10 cellular contexts compared by ENCODE assay signal in the genomic region with DNA sequence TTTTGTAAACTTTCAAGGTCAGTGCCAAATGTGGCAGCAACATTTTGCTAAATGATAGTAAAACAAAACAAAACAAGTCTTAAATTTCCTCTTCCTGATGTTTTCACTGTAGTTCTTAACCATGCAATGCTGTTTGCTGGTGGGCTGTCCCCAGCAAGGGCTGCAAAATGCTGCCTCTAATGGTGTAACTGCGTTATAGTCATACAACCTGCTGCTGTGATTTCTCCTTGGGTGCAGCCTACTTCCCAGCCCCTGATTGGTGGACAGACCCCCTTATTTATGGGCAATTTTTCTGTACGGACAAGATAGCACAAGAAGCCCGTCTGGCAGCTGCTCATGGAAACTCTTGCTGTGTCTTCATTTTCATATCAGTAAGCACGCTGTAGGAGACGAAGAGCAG. TPM values are rescaled to one million over a fixed set of nuclear protein-coding genes. Genes with fewer than 3 reads are reported as not detected.
DNase-seq lines count a peak whose midpoint lies in the region; FAIRE-seq and TF ChIP-seq lines count a peak whose summit lies in the region.
"Had no signal": no experiment of that assay in that cellular context is flagged by ENCODE, and none has a peak within 500 bp of the region (broad histone marks: within the 10 kb centered on the region; RNA-seq: fewer than 3 reads in every experiment).

No MANE protein-coding gene starts in this region.

- H3K4me3 Mint-ChIP-seq in endodermal cell (no peak overlapping the region), progenitor cell of endocrine pancreas (ENCODE audit: low read depth) (no peak overlapping the region)
- H3K4me3 Mint-ChIP-seq: immature natural killer cell had no signal

- TF ChIP-seq POLR2A in GM12892 (IDR thresholded peaks at IDR 0.05; ENCODE audit: low read depth, low read length), result no peak

- H3K9me3 Mint-ChIP-seq in endodermal cell (no peaks in the 10 kb centered on the region), progenitor cell of endocrine pancreas (ENCODE audit: low read depth) (no peaks in the 10 kb centered on the region)
- H3K9me3 Mint-ChIP-seq: immature natural killer cell had no signal

- 54 to 60% methylated on average over 5 of the region's 5 CpGs for WGBS in endodermal cell (ENCODE audit: insufficient coverage in 1 of 2, insufficient read length in 1 of 2), 2 experiments

- H3K27me3 Mint-ChIP-seq in endodermal cell (ENCODE audit: insufficient read depth) (peaks cover 40% of the 10 kb centered on the region), progenitor cell of endocrine pancreas (peaks cover 37% of the 10 kb centered on the region)

- H3K4me1 ChIP-seq in endodermal cell (ENCODE audit: control insufficient read depth, insufficient read depth, low read length), result no peaks in the 10 kb centered on the region

- H3K4me3 ChIP-seq in LNCaP clone FGC (ENCODE audit: low read depth, low read length), result no peak overlapping the region
- no peak overlapping the region for H3K4me3 ChIP-seq in endodermal cell (ENCODE audit: low read length)

- no peak overlapping the region for H3K9ac ChIP-seq in endodermal cell (ENCODE audit: extremely low read depth, low read length, poor library complexity, severe bottlenecking)

- peaks cover 4% of the 10 kb centered on the region for H3K4me1 Mint-ChIP-seq in endodermal cell
- H3K4me1 Mint-ChIP-seq in progenitor cell of endocrine pancreas (ENCODE audit: low read depth), result no peaks in the 10 kb centered on the region

- H3K36me3 ChIP-seq in endodermal cell (ENCODE audit: control insufficient read depth, insufficient read depth, low read length), result no peaks in the 10 kb centered on the region

- no peak for DNase-seq in GM12892 (ENCODE audit: insufficient read length)
- no peak for DNase-seq in LNCaP clone FGC (ENCODE audit: low read depth)
- DNase-seq in endodermal cell, result peak; percentile 74
- DNase-seq in progenitor cell of endocrine pancreas (ENCODE audit: low spot score, unreplicated experiment), result no peak
- no peak for DNase-seq in GOT3 (lab: John Stamatoyannopoulos, UW)
- DNase-seq in NCI-H2196 (lab: John Stamatoyannopoulos, UW; ENCODE audit: unreplicated experiment), result no peak
- DNase-seq in HPDE6-E6E7 (ENCODE audit: extremely low spot score), result no peak
- DNase-seq: immature natural killer cell had no signal

- no peaks in the 10 kb centered on the region for H3K36me3 Mint-ChIP-seq in endodermal cell (ENCODE audit: low read depth)
- no peaks in the 10 kb centered on the region for H3K36me3 Mint-ChIP-seq in progenitor cell of endocrine pancreas (ENCODE audit: insufficient read depth)
- H3K36me3 Mint-ChIP-seq: immature natural killer cell had no signal

- H3K27ac Mint-ChIP-seq in endodermal cell (no peak overlapping the region), progenitor cell of endocrine pancreas (no peak overlapping the region)
- H3K27ac Mint-ChIP-seq: immature natural killer cell had no signal

- peaks cover 56% of the 10 kb centered on the region for H3K27me3 ChIP-seq in endodermal cell (ENCODE audit: control insufficient read depth, insufficient read depth, low read length, poor library complexity, severe bottlenecking)

- peak; percentile 35 for TF ChIP-seq CTCF in LNCaP clone FGC (IDR thresholded peaks at IDR 0.05; ENCODE audit: control insufficient read depth, extremely low read depth, insufficient read depth)
- peak; percentile 76 for TF ChIP-seq CTCF in endodermal cell (conservative IDR thresholded peaks at IDR 0.05)
- TF ChIP-seq CTCF in progenitor cell of endocrine pancreas (IDR thresholded peaks at IDR 0.05; ENCODE audit: unreplicated experiment), result peak; percentile 66

- no peaks in the 10 kb centered on the region for H3K9me3 ChIP-seq in endodermal cell (ENCODE audit: control insufficient read depth, low read length)

- FAIRE-seq in GM12892 (lab: Jason Lieb, UNC), result peak; percentile 46

- no peak overlapping the region for H3K27ac ChIP-seq in endodermal cell (ENCODE audit: low read depth, low read length)
- H3K27ac ChIP-seq: RWPE1 had no signal

RNA-seq across cellular contexts. Expression of a gene that starts 26.6 kb away (rescaled TPM):
- 12.6 TPM for polyA plus RNA-seq in GM12892 (2012; ENCODE audit: missing spikeins)
- 10 to 100 TPM in 1 of 2 donors, 1 to 10 TPM in 1; 8.5 to 10.2 TPM for total RNA-seq in endodermal cell
- polyA plus RNA-seq in endodermal cell (2013, experiment 1 of 2), result 13.3 TPM
- 14.4 TPM for polyA plus RNA-seq in endodermal cell (2013, experiment 2 of 2)
- 1.5 and 2.0 TPM in 2 replicates for total RNA-seq in progenitor cell of endocrine pancreas
- total RNA-seq: H4 had no signal
- polyA plus RNA-seq: immature natural killer cell had no signal
